In genomic region chr12:118611770-118612169, GRCh38 we compare ENCODE assay signal across 21 cellular contexts.
A peak's percentile ranks its signal among the peaks of the same experiment; 100 is the strongest.
DNase-seq lines count a peak whose midpoint lies in the region; ATAC-seq, FAIRE-seq and TF ChIP-seq lines count a peak whose summit lies in the region.
"Had no signal": no experiment of that assay in that cellular context is flagged by ENCODE, and none has a peak within 500 bp of the region (broad histone marks: within the 10 kb centered on the region; RNA-seq: fewer than 3 reads in every experiment).

No MANE protein-coding gene starts in this region.

- no peak overlapping the region for H2BK12ac ChIP-seq in neuronal stem cell (ENCODE audit: low read length)

- no peaks in the 10 kb centered on the region for H3K79me1 ChIP-seq in neuronal stem cell (ENCODE audit: low read depth, low read length)

- H2BK5ac ChIP-seq in neuronal stem cell (ENCODE audit: low read length): no peak overlapping the region

- no peak overlapping the region for H3K4ac ChIP-seq in neuronal stem cell (ENCODE audit: low read length)

- H3K4me2 ChIP-seq in K562 (ENCODE audit: insufficient read depth, low read length) (no peak overlapping the region), neuronal stem cell (ENCODE audit: insufficient read depth, low read length, poor library complexity, severe bottlenecking) (no peak overlapping the region)
- H3K4me2 ChIP-seq: GM23338 had no signal

- TF ChIP-seq EP300 in K562 (IDR thresholded peaks at IDR 0.05; ENCODE audit: low read length): no peak

- no peak overlapping the region for H3K4me3 Mint-ChIP-seq in CD14-positive monocyte
- H3K4me3 Mint-ChIP-seq: CD4-positive, alpha-beta T cell; GM23338; HFFc6 had no signal

- H3K36me3 Mint-ChIP-seq in CD14-positive monocyte: no peaks in the 10 kb centered on the region

- H2AFZ ChIP-seq in K562 (ENCODE audit: low read depth, low read length) (no peak overlapping the region), neuronal stem cell (ENCODE audit: low read length) (no peak overlapping the region)

- H3K4me1 ChIP-seq in K562 (replicated peaks in 1 of 2; ENCODE audit: control insufficient read depth in 2 of 2, insufficient read depth in 2 of 2, low read length in 2 of 2) (no peaks in the 10 kb centered on the region; a peak in 2 of 5 replicates), iPS-20b (ENCODE audit: insufficient read depth, low read length) (no peaks in the 10 kb centered on the region; the same call in 1 of the 2 replicates), neuronal stem cell (ENCODE audit: control insufficient read depth in 2 of 2, insufficient read depth in 1 of 2, low read depth in 1 of 2, low read length in 2 of 2) (peaks cover 12 to 14% of the 10 kb centered on the region in 2 donors), kidney (ENCODE audit: control insufficient read depth in 1 of 2, insufficient read depth in 1 of 2, low read depth in 1 of 2, low read length in 2 of 2) (no peaks in the 10 kb centered on the region)
- H3K4me1 ChIP-seq: BE2C, Caco-2 had no signal

- no peak overlapping the region for H3K18ac ChIP-seq in neuronal stem cell (ENCODE audit: low read length)

- H4K91ac ChIP-seq in neuronal stem cell (ENCODE audit: low read depth, low read length, poor library complexity): no peak overlapping the region

- CTCF ChIA-PET in K562 (lab: Yijun Ruan, JAX; ENCODE audit: low intra/inter-chr PET ratio): no interaction called here

- no peaks in the 10 kb centered on the region for H4K20me1 ChIP-seq in K562 (replicated peaks; ENCODE audit: control insufficient read depth, insufficient read depth, low read length)

- 6% methylated on average over 5 of the region's 5 CpGs for WGBS in K562 (ENCODE audit: insufficient coverage, low coverage, missing lambda C conversion rate)
- WGBS in neuronal stem cell (ENCODE audit: extremely low coverage in 2 of 2, insufficient read length in 2 of 2, insufficient replicate concordance in 1 of 2), 2 donors: no CpG with 5 or more reads among the region's 5 CpGs

- POLR2A ChIA-PET in K562 (lab: Yijun Ruan, JAX): no interaction called here

- H3K4me1 Mint-ChIP-seq in CD14-positive monocyte: no peaks in the 10 kb centered on the region

- intact Hi-C loops in K562 (cut with micrococcal nuclease): no loop called here
- intact Hi-C loops in kidney (cut with DNase I): no loop called here
- intact Hi-C loops in CD14-positive monocyte (cut with micrococcal nuclease): no loop called here

- H3K36me3 ChIP-seq in K562 (ENCODE audit: control insufficient read depth, insufficient read depth, low read length): no peaks in the 10 kb centered on the region
- H3K36me3 ChIP-seq in iPS-20b (ENCODE audit: insufficient read depth, low read depth, low read length): no peaks in the 10 kb centered on the region
- H3K36me3 ChIP-seq in neuronal stem cell (replicated peaks in 1 of 2; ENCODE audit: control insufficient read depth in 2 of 2, insufficient read depth in 2 of 2, low read length in 2 of 2): no peaks in the 10 kb centered on the region
- H3K36me3 ChIP-seq in kidney (ENCODE audit: control insufficient read depth in 1 of 2, insufficient read depth in 2 of 2, low read length in 2 of 2): no peaks in the 10 kb centered on the region
- H3K36me3 ChIP-seq: BE2C had no signal

- no peak overlapping the region for H3K4me3 ChIP-seq in K562
- no peak overlapping the region for H3K4me3 ChIP-seq in iPS-20b (ENCODE audit: low read length)
- H3K4me3 ChIP-seq in neuronal stem cell (ENCODE audit: low read length in 2 of 2): no peak overlapping the region
- no peak overlapping the region for H3K4me3 ChIP-seq in kidney (ENCODE audit: low read length in 2 of 2)
- H3K4me3 ChIP-seq: GM23338 had no signal

- H3K27ac ChIP-seq in K562 (ENCODE audit: extremely low read depth, low read depth, low read length) (no peak overlapping the region), iPS-20b (ENCODE audit: low read length) (no peak overlapping the region), neuronal stem cell (replicated peaks; ENCODE audit: low read length) (peak overlapping the region; percentile 64), kidney (ENCODE audit: low read depth in 2 of 2, low read length in 2 of 2) (no peak overlapping the region)
- H3K27ac ChIP-seq: HL-60 had no signal

- no peaks in the 10 kb centered on the region for H3K9me3 ChIP-seq in K562 (replicated peaks; ENCODE audit: control insufficient read depth, insufficient read depth, low read depth, low read length)
- peaks cover 12% of the 10 kb centered on the region; the same call in 1 of the 2 replicates for H3K9me3 ChIP-seq in iPS-20b (ENCODE audit: insufficient read depth, low read depth, low read length)
- H3K9me3 ChIP-seq in neuronal stem cell (replicated peaks in 1 of 2; ENCODE audit: control insufficient read depth in 2 of 2, insufficient read depth in 1 of 2, low read depth in 1 of 2, low read length in 2 of 2): peaks cover 3 to 7% of the 10 kb centered on the region in 2 donors
- peaks cover 0 to 3% of the 10 kb centered on the region in 2 donors for H3K9me3 ChIP-seq in kidney (ENCODE audit: control insufficient read depth in 1 of 2, low read length in 2 of 2)
- H3K9me3 ChIP-seq: BE2C, Caco-2 had no signal

- in situ Hi-C loops in K562 (cut with MboI): no loop called here

- no peaks in the 10 kb centered on the region for H3K9me1 ChIP-seq in K562 (ENCODE audit: control insufficient read depth, insufficient read depth, low read length)

- TF ChIP-seq CTCF in K562 (IDR thresholded peaks at IDR 0.05 in 2 of 3, conservative IDR thresholded peaks at IDR 0.05 in 1 of 3; ENCODE audit: insufficient read depth in 2 of 3, low read depth in 1 of 3, low read length in 3 of 3) (no peak), kidney (IDR thresholded peaks at IDR 0.05; ENCODE audit: borderline replicate concordance, extremely low read depth, insufficient read depth) (no peak), CD14-positive monocyte (IDR thresholded peaks at IDR 0.05) (no peak)

- H3K27me3 ChIP-seq in K562 (ENCODE audit: control insufficient read depth in 2 of 2, insufficient read depth in 2 of 2, low read length in 2 of 2) (no peaks in the 10 kb centered on the region), iPS-20b (ENCODE audit: insufficient read depth, low read length) (no peaks in the 10 kb centered on the region), neuronal stem cell (ENCODE audit: control insufficient read depth in 3 of 3, insufficient read depth in 3 of 3, low read depth in 1 of 3, low read length in 3 of 3) (no peaks in the 10 kb centered on the region)
- H3K27me3 ChIP-seq: BE2C had no signal

- H3K27me3 Mint-ChIP-seq in CD14-positive monocyte (ENCODE audit: low read depth in 3 of 3): peaks cover 0 to 2% (median 0%) of the 10 kb centered on the region in 3 donors

- H3K79me2 ChIP-seq in K562 (ENCODE audit: control insufficient read depth, insufficient read depth, low read length): no peaks in the 10 kb centered on the region

- no peak for TF ChIP-seq POLR2A in K562 (conservative IDR thresholded peaks at IDR 0.05)

- H2BK120ac ChIP-seq in neuronal stem cell (ENCODE audit: low read depth, low read length): no peak overlapping the region

- no peak for ATAC-seq in K562
- ATAC-seq: HCT116 had no signal

- no peak overlapping the region for H4K8ac ChIP-seq in neuronal stem cell (ENCODE audit: low read depth, low read length)

- TF ChIP-seq RAD21 in K562 (CRISPR knock-in tag; conservative IDR thresholded peaks at IDR 0.05 in 1 of 2, IDR thresholded peaks at IDR 0.05 in 1 of 2): no peak

- no TSS peak for BruUV-seq in K562 (replicated peaks; lab: Mats Ljungman, UMichigan)

- DNase-seq in NCI-H146 treated with DMSO at 0.1 percent for 48 hours (lab: John Stamatoyannopoulos, UW; ENCODE audit: unreplicated experiment): peak; percentile 60
- DNase-seq in K562 (ENCODE audit: extremely low read depth in 1 of 4, low spot score in 3 of 4): no peak
- no peak for DNase-seq in neuronal stem cell (ENCODE audit: low spot score)
- no peak for DNase-seq in kidney
- no peak for DNase-seq in stimulated activated CD8-positive, alpha-beta memory T cell treated with anti-CD3 and anti-CD28 coated beads, Interleukin-4, amount 100 ng/mL, for 48 hours
- no peak for DNase-seq in CD14-positive monocyte (ENCODE audit: low spot score)
- no peak for DNase-seq in GM19239 (ENCODE audit: insufficient read length, low spot score)
- DNase-seq: ACHN; BE2C; Caco-2; CD4-positive, alpha-beta T cell; H7; HFFc6 had no signal

- H3K9ac ChIP-seq in K562 (ENCODE audit: insufficient read depth in 1 of 2, low read depth in 2 of 2, low read length in 2 of 2) (no peak overlapping the region), iPS-20b (ENCODE audit: low read depth, low read length) (peak overlapping the region; percentile 20; the same call in 1 of the 2 replicates), neuronal stem cell (ENCODE audit: low read depth, low read length, poor library complexity) (no peak overlapping the region), kidney (ENCODE audit: low read length in 2 of 2) (no peak overlapping the region)

- no peak overlapping the region for H3K27ac Mint-ChIP-seq in CD14-positive monocyte
- H3K27ac Mint-ChIP-seq: CD4-positive, alpha-beta T cell; GM23338; HFFc6 had no signal

- FAIRE-seq in K562 (lab: Jason Lieb, UNC): no peak
- FAIRE-seq in kidney (lab: Jason Lieb, UNC): no peak
- FAIRE-seq in GM19239 (lab: Jason Lieb, UNC): no peak
- FAIRE-seq: A204.1, D721Med, G401.6, GM12891 had no signal

- H2AK5ac ChIP-seq in neuronal stem cell (ENCODE audit: low read depth, low read length): no peak overlapping the region

- no peak overlapping the region for H2BK15ac ChIP-seq in neuronal stem cell (ENCODE audit: low read length)

- H3K23ac ChIP-seq in neuronal stem cell (ENCODE audit: low read depth, low read length, poor library complexity): no peak overlapping the region

- H3K14ac ChIP-seq in neuronal stem cell (ENCODE audit: low read length): no peak overlapping the region

- H3K9me3 Mint-ChIP-seq in CD14-positive monocyte: peaks cover 0 to 7% (median 1%) of the 10 kb centered on the region in 7 donors

TF ChIP-seq in K562, 482 proteins besides CTCF, POLR2A, EP300 and RAD21 (continues in another document):
- no peak for TF ChIP-seq PHB2 (IDR thresholded peaks at IDR 0.05; ENCODE audit: low read depth)
- no peak for TF ChIP-seq ZBTB1 (CRISPR knock-in tag; IDR thresholded peaks at IDR 0.05; ENCODE audit: borderline replicate concordance, low read depth)
- no peak for TF ChIP-seq ATF6 (CRISPR knock-in tag; IDR thresholded peaks at IDR 0.05)
